ENCODE assay signal across 8 cellular contexts in the genomic region with DNA sequence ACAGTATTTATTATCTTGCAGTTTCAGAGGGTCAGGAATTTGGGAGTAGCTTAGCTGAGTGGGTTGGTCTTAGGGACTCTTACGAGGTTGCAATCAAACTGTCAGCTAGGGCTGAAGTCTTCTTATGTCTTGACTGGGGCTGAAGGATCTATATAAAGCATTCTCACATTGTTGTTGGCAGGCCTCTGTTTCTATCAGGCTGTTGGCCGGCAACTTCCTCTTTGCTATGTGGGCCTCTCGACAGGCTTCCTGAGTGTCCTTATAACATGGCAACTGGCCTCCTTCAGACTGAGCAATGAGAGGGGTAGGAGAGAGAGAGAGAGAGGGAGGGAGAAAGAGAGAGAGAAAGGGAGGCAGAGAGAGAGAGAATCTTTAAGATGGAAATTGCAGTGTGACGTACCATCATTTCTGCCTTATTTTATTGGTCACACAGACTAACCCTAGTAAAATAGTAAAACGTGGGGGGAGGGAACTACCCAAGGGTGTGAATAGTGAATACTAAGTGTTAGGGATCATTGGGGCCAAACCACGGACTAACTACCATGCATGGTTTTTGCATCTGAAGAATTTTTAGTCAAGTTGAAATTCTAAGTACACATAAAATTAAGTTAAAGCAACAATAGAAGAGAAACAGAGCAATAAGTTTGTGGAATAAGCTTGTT. TPM values are rescaled to one million over a fixed set of nuclear protein-coding genes. Genes with fewer than 3 reads are reported as not detected.
DNase-seq lines count a peak whose midpoint lies in the region; ATAC-seq and TF ChIP-seq lines count a peak whose summit lies in the region.

No MANE protein-coding gene starts in this region.

- no peak for TF ChIP-seq POLR2A in tibial nerve (IDR thresholded peaks at IDR 0.05)

- no peak for TF ChIP-seq EP300 in tibial nerve (IDR thresholded peaks at IDR 0.05)

- no peak overlapping the region for H3K4me3 ChIP-seq in MM.1S (ENCODE audit: low read length)
- H3K4me3 ChIP-seq in tibial nerve, result no peak overlapping the region
- no peak overlapping the region for H3K4me3 ChIP-seq in brain microvascular endothelial cell (ENCODE audit: low read depth, low read length)

- peak overlapping the region; percentile 43 for H3K4me2 ChIP-seq in MM.1S (ENCODE audit: low read depth, low read length)

- H3K27me3 ChIP-seq in MM.1S (replicated peaks; ENCODE audit: insufficient read depth, low read length), result no peaks in the 10 kb centered on the region
- H3K27me3 ChIP-seq in tibial nerve, result no peaks in the 10 kb centered on the region
- no peaks in the 10 kb centered on the region for H3K27me3 ChIP-seq in brain microvascular endothelial cell (replicated peaks)

- H4K20me1 ChIP-seq in MM.1S (ENCODE audit: insufficient read depth, low read length), result no peaks in the 10 kb centered on the region

- ATAC-seq in GM21515 (IDR thresholded peaks at IDR 0.05; ENCODE audit: unreplicated experiment) (peak; percentile 83), HG03135 (IDR thresholded peaks at IDR 0.05; ENCODE audit: unreplicated experiment) (no peak)

- H3K79me2 ChIP-seq in MM.1S (ENCODE audit: low read length), result no peaks in the 10 kb centered on the region

- H3F3A ChIP-seq in MM.1S (ENCODE audit: insufficient read depth, low read length), result 0 out of 2 replicates have a peak, but pooled peaks cover 4% of the 10 kb centered on the region

- peaks cover 36% of the 10 kb centered on the region for H3K4me1 ChIP-seq in MM.1S (ENCODE audit: low read length)
- H3K4me1 ChIP-seq in tibial nerve, result peaks cover 0 to 93% (median 31%) of the 10 kb centered on the region in 4 donors

- H2AFZ ChIP-seq in MM.1S (ENCODE audit: low read length), result peak overlapping the region; percentile 83

- H3K27ac ChIP-seq in MM.1S (ENCODE audit: low read length), result peak overlapping the region; percentile 36; the same call in 1 of the 2 replicates
- H3K27ac ChIP-seq in tibial nerve, result peak overlapping the region; percentile 43 to 89 (median 58)
- no peak overlapping the region for H3K27ac ChIP-seq in brain microvascular endothelial cell

- intact Hi-C loops in cardiac septum (cut with DNase I), result no loop called here

- in situ Hi-C loops in brain microvascular endothelial cell (cut with HindIII; ENCODE audit: low pct_ligation_motif_present, low sequenced_read_pairs), result no loop called here

- no peaks in the 10 kb centered on the region for H3K9me3 ChIP-seq in MM.1S (replicated peaks; ENCODE audit: insufficient read depth, low read length)
- H3K9me3 ChIP-seq in tibial nerve, result no peaks in the 10 kb centered on the region

- H3K9me2 ChIP-seq in MM.1S (replicated peaks; ENCODE audit: insufficient read depth, low read length), result no peaks in the 10 kb centered on the region

- H3K36me3 ChIP-seq in MM.1S (replicated peaks; ENCODE audit: insufficient read depth, low read length), result no peaks in the 10 kb centered on the region
- no peaks in the 10 kb centered on the region for H3K36me3 ChIP-seq in tibial nerve
- H3K36me3 ChIP-seq in brain microvascular endothelial cell (replicated peaks), result no peaks in the 10 kb centered on the region

- no peak overlapping the region for H3K9ac ChIP-seq in MM.1S (ENCODE audit: low read length)

- WGBS in tibial nerve, 2 donors, result 20% methylated on average over 6 of the region's 6 CpGs

- TF ChIP-seq CTCF in MM.1S (IDR thresholded peaks at IDR 0.05; ENCODE audit: low read length), result no peak
- TF ChIP-seq CTCF in tibial nerve (IDR thresholded peaks at IDR 0.05), result no peak
- no peak for TF ChIP-seq CTCF in brain microvascular endothelial cell (IDR thresholded peaks at IDR 0.05; ENCODE audit: low read depth, low read length, missing control alignments)

- DNase-seq in MM.1S (peak; percentile 69), cardiac septum (ENCODE audit: low spot score) (peak; percentile 77), tibial nerve (ENCODE audit: low spot score in 2 of 2) (peak in 1 of 2 donors; percentile 14), HK-2 (ENCODE audit: unreplicated experiment) (no peak), brain microvascular endothelial cell (no peak), NCI-H187 (lab: John Stamatoyannopoulos, UW) (no peak)

RNA-seq across cellular contexts. Expression of gene FGF7, which starts 16.1 kb away (rescaled TPM):
- total RNA-seq in cardiac septum, result 7.2 TPM
- 100 to 1,000 TPM; 102 to 240 (median 175) TPM for total RNA-seq in tibial nerve

Comparison
In these comparisons a context has a peak if more than half of its experiments do, and no peak if none do; other contexts are left out.
1. DNase-seq: peak in MM.1S (single experiment) and cardiac septum (single experiment); none in HK-2 (single experiment), brain microvascular endothelial cell (single experiment) and NCI-H187 (0 of 2).
2. RNA of gene FGF7, which starts 16.1 kb away (total RNA-seq): 102 to 240 TPM in tibial nerve; 7.2 TPM in cardiac septum (single experiment); every median in the first group is over 10 times any median in the second.